In genomic region chr17:65587602-65588193, GRCh38 we compare ENCODE assay signal across 15 cellular contexts.
"Had no signal": no experiment of that assay in that cellular context is flagged by ENCODE, and none has a peak within 500 bp of the region (broad histone marks: within the 10 kb centered on the region; RNA-seq: fewer than 3 reads in every experiment).

No MANE protein-coding gene starts in this region.

- H3K36me3 Mint-ChIP-seq: activated naive CD4-positive, alpha-beta T cell treated with anti-CD3 and anti-CD28 coated beads, Interleukin-2, amount 50 U/mL, for 24 hours had no signal

- H3K27ac Mint-ChIP-seq: activated B cell treated with CpG ODN at 0.5 μM for 24 hours; activated CD4-positive, alpha-beta T cell treated with anti-CD3 and anti-CD28 coated beads, Interleukin-2, amount 10 ng/mL, durations not matched to agents 7 days and 5 days; activated T-helper 17 cell treated with anti-CD3 and anti-CD28 coated beads, Interleukin-2, amount 50 U/mL, for 72 hours; stimulated activated naive CD8-positive, alpha-beta T cell treated with anti-CD3 and anti-CD28 coated beads, Interleukin-15, Interleukin-2, amounts not matched to agents 100 ng/mL and 50 ng/mL, for 24 hours; T-helper 17 cell had no signal

- H3K36me3 ChIP-seq: thoracic aorta had no signal

- H3K9me3 ChIP-seq: thoracic aorta had no signal

- H3K4me3 ChIP-seq: coronary artery, thoracic aorta had no signal

- H3K9me3 Mint-ChIP-seq: activated B cell treated with CpG ODN at 0.5 μM for 24 hours; activated naive CD4-positive, alpha-beta T cell treated with anti-CD3 and anti-CD28 coated beads, Interleukin-2, amount 50 U/mL, for 24 hours; activated T-helper 17 cell treated with anti-CD3 and anti-CD28 coated beads, Interleukin-2, amount 50 U/mL, for 72 hours; nephron progenitor cell; stimulated activated naive CD8-positive, alpha-beta T cell treated with anti-CD3 and anti-CD28 coated beads, Interleukin-15, Interleukin-2, amounts not matched to agents 100 ng/mL and 50 ng/mL, for 24 hours had no signal

- ATAC-seq: activated T-helper 17 cell treated with anti-CD3 and anti-CD28 coated beads, Interleukin-2, amount 50 U/mL, for 72 hours; T-helper 17 cell had no signal

- H3K27ac ChIP-seq: thoracic aorta had no signal

- FAIRE-seq: TTC549 had no signal

- DNase-seq: activated B cell treated with CpG ODN at 0.5 μM for 24 hours; activated CD4-positive, alpha-beta T cell treated with anti-CD3 and anti-CD28 coated beads, Interleukin-2, amount 10 ng/mL, durations not matched to agents 7 days and 5 days; activated CD8-positive, alpha-beta memory T cell treated with anti-CD3 and anti-CD28 coated beads for 24 hours; central memory CD4-positive, alpha-beta T cell; effector CD8-positive, alpha-beta T cell; hippocampal formation; nephron progenitor cell; stimulated activated CD4-positive, alpha-beta T cell treated with anti-CD3 and anti-CD28 coated beads, Interleukin-4, amount 100 ng/mL, for 1 hour; T-helper 17 cell had no signal

- H3K4me3 Mint-ChIP-seq: activated B cell treated with CpG ODN at 0.5 μM for 24 hours; activated CD4-positive, alpha-beta T cell treated with anti-CD3 and anti-CD28 coated beads, Interleukin-2, amount 10 ng/mL, durations not matched to agents 7 days and 5 days; activated naive CD4-positive, alpha-beta T cell treated with anti-CD3 and anti-CD28 coated beads, Interleukin-2, amount 50 U/mL, for 24 hours; activated T-helper 17 cell treated with anti-CD3 and anti-CD28 coated beads, Interleukin-2, amount 50 U/mL, for 72 hours; stimulated activated naive CD8-positive, alpha-beta T cell treated with anti-CD3 and anti-CD28 coated beads, Interleukin-15, Interleukin-2, amounts not matched to agents 100 ng/mL and 50 ng/mL, for 24 hours; T-helper 17 cell had no signal

- H3K27me3 Mint-ChIP-seq: activated CD4-positive, alpha-beta T cell treated with anti-CD3 and anti-CD28 coated beads, Interleukin-2, amount 10 ng/mL, durations not matched to agents 7 days and 5 days; activated naive CD4-positive, alpha-beta T cell treated with anti-CD3 and anti-CD28 coated beads, Interleukin-2, amount 50 U/mL, for 24 hours; activated T-helper 17 cell treated with anti-CD3 and anti-CD28 coated beads, Interleukin-2, amount 50 U/mL, for 72 hours; stimulated activated naive CD8-positive, alpha-beta T cell treated with anti-CD3 and anti-CD28 coated beads, Interleukin-15, Interleukin-2, amounts not matched to agents 100 ng/mL and 50 ng/mL, for 24 hours had no signal

- H3K4me1 Mint-ChIP-seq: activated B cell treated with CpG ODN at 0.5 μM for 24 hours, T-helper 17 cell had no signal
